ENCODE assay signal across 22 cellular contexts in genomic region chrX:136163694-136164093, GRCh38. TPM values are rescaled to one million over a fixed set of nuclear protein-coding genes. Genes with fewer than 3 reads are reported as not detected.
DNase-seq lines count a peak whose midpoint lies in the region; ATAC-seq and TF ChIP-seq lines count a peak whose summit lies in the region.
"Had no signal": no experiment of that assay in that cellular context is flagged by ENCODE, and none has a peak within 500 bp of the region (broad histone marks: within the 10 kb centered on the region; RNA-seq: fewer than 3 reads in every experiment).

No MANE protein-coding gene starts in this region.

- no peaks in the 10 kb centered on the region for H3K9me3 Mint-ChIP-seq in activated CD4-positive, alpha-beta T cell treated with anti-CD3 and anti-CD28 coated beads, Interleukin-2, amount 10 ng/mL, durations not matched to agents 7 days and 5 days
- H3K9me3 Mint-ChIP-seq: activated CD4-positive, alpha-beta memory T cell treated with anti-CD3 and anti-CD28 coated beads, Interleukin-2, amount 10 ng/mL, durations not matched to agents 7 days and 5 days; CD4-positive, alpha-beta memory T cell; IgD-negative memory B cell had no signal

- H3K9me3 ChIP-seq in adipocyte (ENCODE audit: control insufficient read depth, low read length) = no peaks in the 10 kb centered on the region
- H3K9me3 ChIP-seq in gastroesophageal sphincter = no peaks in the 10 kb centered on the region
- H3K9me3 ChIP-seq in thyroid gland = no peaks in the 10 kb centered on the region
- H3K9me3 ChIP-seq: breast epithelium, suprapubic skin had no signal

- peak overlapping the region; percentile 47 for H3K9ac ChIP-seq in adipocyte (ENCODE audit: low read length)

- H3K4me1 ChIP-seq in adipocyte (ENCODE audit: control insufficient read depth, insufficient read depth, low read length) = peaks cover 65% of the 10 kb centered on the region
- peaks cover 2 to 81% (median 7%) of the 10 kb centered on the region in 3 donors for H3K4me1 ChIP-seq in gastroesophageal sphincter
- peaks cover 4 to 20% of the 10 kb centered on the region in 2 donors for H3K4me1 ChIP-seq in thyroid gland

- ATAC-seq in gastroesophageal sphincter = no peak
- ATAC-seq in sciatic nerve = no peak

- peaks cover 4% of the 10 kb centered on the region for H3K4me1 Mint-ChIP-seq in activated CD4-positive, alpha-beta T cell treated with anti-CD3 and anti-CD28 coated beads, Interleukin-2, amount 10 ng/mL, durations not matched to agents 7 days and 5 days

- intact Hi-C loops in thyroid gland (cut with DNase I) = no loop called here
- intact Hi-C loops in sciatic nerve (cut with DNase I) = no loop called here

- POLR2A ChIA-PET in activated CD4-positive, alpha-beta T cell treated with anti-CD3 and anti-CD28 coated beads, Interleukin-2, amount 10 ng/mL, durations not matched to agents 7 days and 5 days (lab: Charles Lee) = no interaction called here

- H3K36me3 Mint-ChIP-seq in activated CD4-positive, alpha-beta T cell treated with anti-CD3 and anti-CD28 coated beads, Interleukin-2, amount 10 ng/mL, durations not matched to agents 7 days and 5 days (ENCODE audit: low read depth) = no peaks in the 10 kb centered on the region
- H3K36me3 Mint-ChIP-seq: IgD-negative memory B cell had no signal

- DNase-seq in EL (peak; percentile 41), adipocyte (ENCODE audit: low read depth) (no peak), thyroid gland (no peak), sciatic nerve (ENCODE audit: low spot score) (no peak), NCI-H226 (no peak)
- no peak for DNase-seq in activated CD4-positive, alpha-beta T cell treated with anti-CD3 and anti-CD28 coated beads, Interleukin-2, amount 10 ng/mL, durations not matched to agents 7 days and 5 days
- DNase-seq: activated CD4-positive, alpha-beta memory T cell treated with anti-CD3 and anti-CD28 coated beads, Interleukin-2, amount 10 ng/mL, durations not matched to agents 7 days and 5 days; AML-193; CD4-positive, alpha-beta memory T cell; cortex of kidney; DMS 273 treated with DMSO at 0.1 percent for 48 hours; endodermal cell; glutamatergic neuron; NCI-H446 treated with DMSO at 0.1 percent for 48 hours; posterior cingulate gyrus; SW 1271; T1000 had no signal

- no peak for TF ChIP-seq EP300 in gastroesophageal sphincter (IDR thresholded peaks at IDR 0.05)

- no peak overlapping the region for H3K27ac Mint-ChIP-seq in activated CD4-positive, alpha-beta T cell treated with anti-CD3 and anti-CD28 coated beads, Interleukin-2, amount 10 ng/mL, durations not matched to agents 7 days and 5 days
- H3K27ac Mint-ChIP-seq: activated CD4-positive, alpha-beta memory T cell treated with anti-CD3 and anti-CD28 coated beads, Interleukin-2, amount 10 ng/mL, durations not matched to agents 7 days and 5 days; CD4-positive, alpha-beta memory T cell; endodermal cell; IgD-negative memory B cell had no signal

- no peaks in the 10 kb centered on the region for H3K36me3 ChIP-seq in adipocyte (ENCODE audit: control insufficient read depth, insufficient read depth, low read length, severe bottlenecking)
- no peaks in the 10 kb centered on the region for H3K36me3 ChIP-seq in gastroesophageal sphincter
- H3K36me3 ChIP-seq in thyroid gland = no peaks in the 10 kb centered on the region
- H3K36me3 ChIP-seq: breast epithelium, suprapubic skin had no signal

- H3K27ac ChIP-seq in gastroesophageal sphincter (peak overlapping the region; percentile 84 to 99 (median 94)), thyroid gland (peak overlapping the region; percentile 26 to 61 (median 46))
- H3K27ac ChIP-seq: suprapubic skin had no signal

- H3K27me3 ChIP-seq in adipocyte (replicated peaks; ENCODE audit: control insufficient read depth, insufficient read depth, low read length) (peaks cover 8% of the 10 kb centered on the region), gastroesophageal sphincter (no peaks in the 10 kb centered on the region), thyroid gland (no peaks in the 10 kb centered on the region)
- H3K27me3 ChIP-seq: suprapubic skin had no signal

- TF ChIP-seq POLR2A in gastroesophageal sphincter (IDR thresholded peaks at IDR 0.05) (no peak), thyroid gland (IDR thresholded peaks at IDR 0.05) (no peak)

- TF ChIP-seq CTCF in gastroesophageal sphincter (IDR thresholded peaks at IDR 0.05) = no peak
- no peak for TF ChIP-seq CTCF in thyroid gland (IDR thresholded peaks at IDR 0.05)

- CTCF ChIA-PET in activated CD4-positive, alpha-beta T cell treated with anti-CD3 and anti-CD28 coated beads, Interleukin-2, amount 10 ng/mL, durations not matched to agents 7 days and 5 days (lab: Charles Lee) = interaction anchor here (0.9 kb wide), 1 partner anchor 10 kb away, joined by 3 read pairs; no protein-coding TSS in a partner anchor

- no peaks in the 10 kb centered on the region for H3K27me3 Mint-ChIP-seq in activated CD4-positive, alpha-beta T cell treated with anti-CD3 and anti-CD28 coated beads, Interleukin-2, amount 10 ng/mL, durations not matched to agents 7 days and 5 days
- H3K27me3 Mint-ChIP-seq: activated CD4-positive, alpha-beta memory T cell treated with anti-CD3 and anti-CD28 coated beads, Interleukin-2, amount 10 ng/mL, durations not matched to agents 7 days and 5 days; CD4-positive, alpha-beta memory T cell; IgD-negative memory B cell had no signal

- H3K4me3 ChIP-seq in adipocyte (ENCODE audit: low read length) = no peak overlapping the region
- no peak overlapping the region for H3K4me3 ChIP-seq in gastroesophageal sphincter
- H3K4me3 ChIP-seq in thyroid gland (replicated peaks in 1 of 3) = no peak overlapping the region
- H3K4me3 ChIP-seq: breast epithelium, suprapubic skin had no signal

- no peak overlapping the region for H3K4me3 Mint-ChIP-seq in activated CD4-positive, alpha-beta T cell treated with anti-CD3 and anti-CD28 coated beads, Interleukin-2, amount 10 ng/mL, durations not matched to agents 7 days and 5 days
- H3K4me3 Mint-ChIP-seq: activated CD4-positive, alpha-beta memory T cell treated with anti-CD3 and anti-CD28 coated beads, Interleukin-2, amount 10 ng/mL, durations not matched to agents 7 days and 5 days; endodermal cell; IgD-negative memory B cell; neural crest cell had no signal

- 50 to 83% methylated on average over 1 of the region's 1 CpG for WGBS in gastroesophageal sphincter (ENCODE audit: low coverage in 1 of 2), 2 donors
- WGBS in thyroid gland, 2 donors = 75 to 96% methylated on average over 1 of the region's 1 CpG

RNA-seq across cellular contexts. Expression of gene FHL1, which starts 16.4 kb away (rescaled TPM):
- total RNA-seq in gastroesophageal sphincter (1,000 to 10,000 TPM; 2,495 to 4,363 (median 3,004) TPM), thyroid gland (100 to 1,000 TPM; 223 to 313 (median 230) TPM), sciatic nerve (174 TPM)
- total RNA-seq in activated CD4-positive, alpha-beta T cell treated with anti-CD3 and anti-CD28 coated beads, Interleukin-2, amount 10 ng/mL, durations not matched to agents 7 days and 5 days = 10 to 100 TPM; 12.8 to 16.7 TPM
